ENCODE assay signal across 1 cellular context in genomic region chr5:143405063-143405746, GRCh38.
TF ChIP-seq lines count a peak whose summit lies in the region.

No MANE protein-coding gene starts in this region.

TF ChIP-seq in GM23338, 12 proteins besides CTCF, POLR2A, EP300 and RAD21 (continued from another document):
- TF ChIP-seq, protein P1, sequence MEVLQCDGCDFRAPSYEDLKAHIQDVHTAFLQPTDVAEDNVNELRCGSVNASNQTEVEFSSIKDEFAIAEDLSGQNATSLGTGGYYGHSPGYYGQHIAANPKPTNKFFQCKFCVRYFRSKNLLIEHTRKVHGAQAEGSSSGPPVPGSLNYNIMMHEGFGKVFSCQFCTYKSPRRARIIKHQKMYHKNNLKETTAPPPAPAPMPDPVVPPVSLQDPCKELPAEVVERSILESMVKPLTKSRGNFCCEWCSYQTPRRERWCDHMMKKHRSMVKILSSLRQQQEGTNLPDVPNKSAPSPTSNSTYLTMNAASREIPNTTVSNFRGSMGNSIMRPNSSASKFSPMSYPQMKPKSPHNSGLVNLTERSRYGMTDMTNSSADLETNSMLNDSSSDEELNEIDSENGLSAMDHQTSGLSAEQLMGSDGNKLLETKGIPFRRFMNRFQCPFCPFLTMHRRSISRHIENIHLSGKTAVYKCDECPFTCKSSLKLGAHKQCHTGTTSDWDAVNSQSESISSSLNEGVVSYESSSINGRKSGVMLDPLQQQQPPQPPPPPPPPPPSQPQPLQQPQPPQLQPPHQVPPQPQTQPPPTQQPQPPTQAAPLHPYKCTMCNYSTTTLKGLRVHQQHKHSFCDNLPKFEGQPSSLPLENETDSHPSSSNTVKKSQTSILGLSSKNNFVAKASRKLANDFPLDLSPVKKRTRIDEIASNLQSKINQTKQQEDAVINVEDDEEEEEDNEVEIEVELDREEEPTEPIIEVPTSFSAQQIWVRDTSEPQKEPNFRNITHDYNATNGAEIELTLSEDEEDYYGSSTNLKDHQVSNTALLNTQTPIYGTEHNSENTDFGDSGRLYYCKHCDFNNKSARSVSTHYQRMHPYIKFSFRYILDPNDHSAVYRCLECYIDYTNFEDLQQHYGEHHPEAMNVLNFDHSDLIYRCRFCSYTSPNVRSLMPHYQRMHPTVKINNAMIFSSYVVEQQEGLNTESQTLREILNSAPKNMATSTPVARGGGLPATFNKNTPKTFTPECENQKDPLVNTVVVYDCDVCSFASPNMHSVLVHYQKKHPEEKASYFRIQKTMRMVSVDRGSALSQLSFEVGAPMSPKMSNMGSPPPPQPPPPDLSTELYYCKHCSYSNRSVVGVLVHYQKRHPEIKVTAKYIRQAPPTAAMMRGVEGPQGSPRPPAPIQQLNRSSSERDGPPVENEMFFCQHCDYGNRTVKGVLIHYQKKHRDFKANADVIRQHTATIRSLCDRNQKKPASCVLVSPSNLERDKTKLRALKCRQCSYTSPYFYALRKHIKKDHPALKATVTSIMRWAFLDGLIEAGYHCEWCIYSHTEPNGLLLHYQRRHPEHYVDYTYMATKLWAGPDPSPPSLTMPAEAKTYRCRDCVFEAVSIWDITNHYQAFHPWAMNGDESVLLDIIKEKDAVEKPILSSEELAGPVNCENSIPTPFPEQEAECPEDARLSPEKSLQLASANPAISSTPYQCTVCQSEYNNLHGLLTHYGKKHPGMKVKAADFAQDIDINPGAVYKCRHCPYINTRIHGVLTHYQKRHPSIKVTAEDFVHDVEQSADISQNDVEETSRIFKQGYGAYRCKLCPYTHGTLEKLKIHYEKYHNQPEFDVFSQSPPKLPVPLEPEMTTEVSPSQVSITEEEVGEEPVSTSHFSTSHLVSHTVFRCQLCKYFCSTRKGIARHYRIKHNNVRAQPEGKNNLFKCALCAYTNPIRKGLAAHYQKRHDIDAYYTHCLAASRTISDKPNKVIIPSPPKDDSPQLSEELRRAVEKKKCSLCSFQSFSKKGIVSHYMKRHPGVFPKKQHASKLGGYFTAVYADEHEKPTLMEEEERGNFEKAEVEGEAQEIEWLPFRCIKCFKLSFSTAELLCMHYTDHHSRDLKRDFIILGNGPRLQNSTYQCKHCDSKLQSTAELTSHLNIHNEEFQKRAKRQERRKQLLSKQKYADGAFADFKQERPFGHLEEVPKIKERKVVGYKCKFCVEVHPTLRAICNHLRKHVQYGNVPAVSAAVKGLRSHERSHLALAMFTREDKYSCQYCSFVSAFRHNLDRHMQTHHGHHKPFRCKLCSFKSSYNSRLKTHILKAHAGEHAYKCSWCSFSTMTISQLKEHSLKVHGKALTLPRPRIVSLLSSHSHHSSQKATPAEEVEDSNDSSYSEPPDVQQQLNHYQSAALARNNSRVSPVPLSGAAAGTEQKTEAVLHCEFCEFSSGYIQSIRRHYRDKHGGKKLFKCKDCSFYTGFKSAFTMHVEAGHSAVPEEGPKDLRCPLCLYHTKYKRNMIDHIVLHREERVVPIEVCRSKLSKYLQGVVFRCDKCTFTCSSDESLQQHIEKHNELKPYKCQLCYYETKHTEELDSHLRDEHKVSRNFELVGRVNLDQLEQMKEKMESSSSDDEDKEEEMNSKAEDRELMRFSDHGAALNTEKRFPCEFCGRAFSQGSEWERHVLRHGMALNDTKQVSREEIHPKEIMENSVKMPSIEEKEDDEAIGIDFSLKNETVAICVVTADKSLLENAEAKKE (CRISPR knock-in tag; IDR thresholded peaks at IDR 0.05) = no peak
- TF ChIP-seq JUNB (IDR thresholded peaks at IDR 0.05; ENCODE audit: unreplicated experiment) = no peak
- TF ChIP-seq CREB1 (CRISPR knock-in tag; IDR thresholded peaks at IDR 0.05; ENCODE audit: low read depth) = peak; percentile 60
- no peak for TF ChIP-seq ZNF331 (CRISPR knock-in tag; IDR thresholded peaks at IDR 0.05; ENCODE audit: low read depth)
- peak; percentile 65 for TF ChIP-seq ETS1 (IDR thresholded peaks at IDR 0.05)
- no peak for TF ChIP-seq EZH2 (IDR thresholded peaks at IDR 0.05; ENCODE audit: low read depth, unreplicated experiment)
